Comparison of ENCODE assay signal across 23 cellular contexts in genomic region chr1:56866656-56867055, GRCh38. TPM values are rescaled to one million over a fixed set of nuclear protein-coding genes. Genes with fewer than 3 reads are reported as not detected.
DNase-seq lines count a peak whose midpoint lies in the region; ATAC-seq, FAIRE-seq and TF ChIP-seq lines count a peak whose summit lies in the region.
"Had no signal": no experiment of that assay in that cellular context is flagged by ENCODE, and none has a peak within 500 bp of the region (broad histone marks: within the 10 kb centered on the region; RNA-seq: fewer than 3 reads in every experiment).

No MANE protein-coding gene starts in this region.

- no peaks in the 10 kb centered on the region for H3K79me2 ChIP-seq in GM23338 (replicated peaks; ENCODE audit: insufficient read depth)
- H3K79me2 ChIP-seq in astrocyte (ENCODE audit: insufficient read depth, low read length), result no peaks in the 10 kb centered on the region

- no peaks in the 10 kb centered on the region for H3F3A ChIP-seq in GM23338 (replicated peaks; ENCODE audit: low read depth)

- FAIRE-seq in astrocyte (lab: Jason Lieb, UNC), result peak; percentile 91
- no peak for FAIRE-seq in D721Med (lab: Jason Lieb, UNC)

- POLR2A ChIA-PET in AG04449 (lab: Yijun Ruan, JAX), result no interaction called here
- POLR2A ChIA-PET in CD8-positive, alpha-beta memory T cell (lab: Charles Lee), result no interaction called here

- H3K4me1 ChIP-seq in GM23338 (ENCODE audit: insufficient read depth) (no peaks in the 10 kb centered on the region), astrocyte (ENCODE audit: insufficient read depth, low read length) (no peaks in the 10 kb centered on the region)
- H3K4me1 ChIP-seq in CD8-positive, alpha-beta memory T cell (ENCODE audit: insufficient read depth, low read length), result no peaks in the 10 kb centered on the region
- H3K4me1 ChIP-seq: esophagus muscularis mucosa, neural progenitor cell, upper lobe of left lung had no signal

- no peak for TF ChIP-seq CTCF in AG04449 (IDR thresholded peaks at IDR 0.05; ENCODE audit: insufficient read depth, low read length, missing control alignments)
- TF ChIP-seq CTCF in GM23338 (conservative IDR thresholded peaks at IDR 0.05; ENCODE audit: low read depth in 2 of 2), result no peak
- TF ChIP-seq CTCF in astrocyte (IDR thresholded peaks at IDR 0.05; ENCODE audit: insufficient read depth, low read depth, low read length), result no peak
- no peak for TF ChIP-seq CTCF in D721Med (IDR thresholded peaks at IDR 0.05; ENCODE audit: insufficient read depth, missing control alignments)

- H3K27me3 Mint-ChIP-seq in GM23338 (ENCODE audit: insufficient read depth, low read depth, poor library complexity) (peaks cover 2% of the 10 kb centered on the region), astrocyte (ENCODE audit: low read depth, unreplicated experiment) (peaks cover 2% of the 10 kb centered on the region)
- H3K27me3 Mint-ChIP-seq in CD8-positive, alpha-beta memory T cell, result peaks cover 6 to 15% of the 10 kb centered on the region in 2 donors

- H3K4me3 ChIP-seq in AG04449 (ENCODE audit: low read depth, low read length) (no peak overlapping the region), GM23338 (no peak overlapping the region), astrocyte (ENCODE audit: insufficient read depth, low read depth, low read length) (peak overlapping the region; percentile 7)
- no peak overlapping the region for H3K4me3 ChIP-seq in CD8-positive, alpha-beta memory T cell (ENCODE audit: low read length)
- H3K4me3 ChIP-seq: dorsolateral prefrontal cortex, esophagus muscularis mucosa, neural progenitor cell, upper lobe of left lung had no signal

- peak overlapping the region; percentile 64; the same call in 1 of the 2 replicates for H2AFZ ChIP-seq in GM23338
- peak overlapping the region; percentile 62 for H2AFZ ChIP-seq in astrocyte (ENCODE audit: low read depth, low read length)
- H2AFZ ChIP-seq: neural progenitor cell had no signal

- ATAC-seq in GM23338 (no peak), GM18498 (IDR thresholded peaks at IDR 0.05; ENCODE audit: unreplicated experiment) (no peak)
- ATAC-seq: activated T-cell treated with anti-CD3 and anti-CD28 coated beads, Interleukin-2, amount 50 U/mL, for 4 hours; stimulated activated naive CD8-positive, alpha-beta T cell treated with anti-CD3 and anti-CD28 coated beads, Interleukin-15, Interleukin-2, amounts not matched to agents 100 U/mL and 50 U/mL, for 24 hours had no signal

- H3K36me3 Mint-ChIP-seq in GM23338 (ENCODE audit: low read depth), result no peaks in the 10 kb centered on the region
- no peaks in the 10 kb centered on the region for H3K36me3 Mint-ChIP-seq in astrocyte (ENCODE audit: low read depth, unreplicated experiment)
- no peaks in the 10 kb centered on the region for H3K36me3 Mint-ChIP-seq in CD8-positive, alpha-beta memory T cell
- H3K36me3 Mint-ChIP-seq: activated CD4-positive, alpha-beta memory T cell treated with anti-CD3 and anti-CD28 coated beads for 36 hours; activated naive CD4-positive, alpha-beta T cell treated with anti-CD3 and anti-CD28 coated beads, Interleukin-2, amount 50 U/mL, for 24 hours; CD4-positive, alpha-beta memory T cell; neural progenitor cell had no signal

- H3K9me3 Mint-ChIP-seq in GM23338 (no peaks in the 10 kb centered on the region), astrocyte (ENCODE audit: unreplicated experiment) (no peaks in the 10 kb centered on the region)
- peaks cover 0 to 7% (median 0%) of the 10 kb centered on the region in 5 donors for H3K9me3 Mint-ChIP-seq in CD8-positive, alpha-beta memory T cell
- H3K9me3 Mint-ChIP-seq: activated CD4-positive, alpha-beta memory T cell treated with anti-CD3 and anti-CD28 coated beads for 36 hours; activated T-cell treated with anti-CD3 and anti-CD28 coated beads, Interleukin-2, amount 50 U/mL, for 4 hours; neural progenitor cell had no signal

- H3K4me3 Mint-ChIP-seq in GM23338 (no peak overlapping the region), astrocyte (ENCODE audit: unreplicated experiment) (no peak overlapping the region)
- H3K4me3 Mint-ChIP-seq in CD8-positive, alpha-beta memory T cell, result no peak overlapping the region
- H3K4me3 Mint-ChIP-seq: activated CD4-positive, alpha-beta memory T cell treated with anti-CD3 and anti-CD28 coated beads for 36 hours; activated naive CD4-positive, alpha-beta T cell treated with anti-CD3 and anti-CD28 coated beads, Interleukin-2, amount 50 U/mL, for 24 hours; activated T-cell treated with anti-CD3 and anti-CD28 coated beads, Interleukin-2, amount 50 U/mL, for 4 hours; CD4-positive, alpha-beta memory T cell; neural progenitor cell had no signal

- CTCF ChIA-PET in AG04449 (lab: Yijun Ruan, JAX), result interaction anchor here (1.8 kb wide), 1 partner anchor 36 kb away, joined by 12 read pairs; no protein-coding TSS in a partner anchor
- CTCF ChIA-PET in CD8-positive, alpha-beta memory T cell (lab: Charles Lee), result no interaction called here

- H3K9me2 ChIP-seq in GM23338 (ENCODE audit: insufficient read depth), result no peaks in the 10 kb centered on the region

- H3K36me3 ChIP-seq in GM23338 (ENCODE audit: insufficient read depth), result no peaks in the 10 kb centered on the region
- no peaks in the 10 kb centered on the region for H3K36me3 ChIP-seq in astrocyte (ENCODE audit: insufficient read depth, low read length)
- H3K36me3 ChIP-seq in CD8-positive, alpha-beta memory T cell (ENCODE audit: insufficient read depth, low read length), result no peaks in the 10 kb centered on the region
- H3K36me3 ChIP-seq: esophagus muscularis mucosa, neural progenitor cell, upper lobe of left lung had no signal

- H3K27me3 ChIP-seq in GM23338 (ENCODE audit: insufficient read depth) (no peaks in the 10 kb centered on the region), astrocyte (ENCODE audit: insufficient read depth, low read length) (no peaks in the 10 kb centered on the region)
- H3K27me3 ChIP-seq in CD8-positive, alpha-beta memory T cell (ENCODE audit: insufficient read depth, low read length, poor library complexity, severe bottlenecking), result no peaks in the 10 kb centered on the region
- H3K27me3 ChIP-seq: esophagus muscularis mucosa, neural progenitor cell, upper lobe of left lung had no signal

- H3K4me1 Mint-ChIP-seq in GM23338 (no peaks in the 10 kb centered on the region), astrocyte (ENCODE audit: low read depth, unreplicated experiment) (peaks cover 13% of the 10 kb centered on the region)
- H3K4me1 Mint-ChIP-seq in CD8-positive, alpha-beta memory T cell, result no peaks in the 10 kb centered on the region
- H3K4me1 Mint-ChIP-seq: activated naive CD4-positive, alpha-beta T cell treated with anti-CD3 and anti-CD28 coated beads, Interleukin-2, amount 50 U/mL, for 24 hours; CD4-positive, alpha-beta memory T cell; neural progenitor cell had no signal

- DNase-seq in AG04449 (ENCODE audit: low read depth, low spot score) (peak; percentile 81), GM23338 (ENCODE audit: low spot score) (no peak), astrocyte (ENCODE audit: low read depth) (peak; percentile 66), hepatic stellate cell (ENCODE audit: low spot score) (peak; percentile 22), D721Med (ENCODE audit: insufficient read length, low spot score) (no peak), NCI-H1694 treated with DMSO at 0.1 percent for 48 hours (lab: John Stamatoyannopoulos, UW) (no peak)
- DNase-seq in CD8-positive, alpha-beta memory T cell, result no peak
- DNase-seq: activated CD4-positive, alpha-beta memory T cell treated with anti-CD3 and anti-CD28 coated beads for 36 hours; activated T-cell treated with anti-CD3 and anti-CD28 coated beads, Interleukin-2, amount 50 U/mL, for 4 hours; CD4-positive, alpha-beta memory T cell; dorsolateral prefrontal cortex; hypothalamus; midbrain; NCI-H1048; NCI-H774; retina; stimulated activated naive CD8-positive, alpha-beta T cell treated with anti-CD3 and anti-CD28 coated beads, Interleukin-15, Interleukin-2, amounts not matched to agents 100 U/mL and 50 U/mL, for 24 hours; upper lobe of left lung had no signal

- H4K20me1 ChIP-seq in GM23338 (replicated peaks; ENCODE audit: insufficient read depth), result no peaks in the 10 kb centered on the region
- no peaks in the 10 kb centered on the region for H4K20me1 ChIP-seq in astrocyte (ENCODE audit: insufficient read depth, low read length)

- H3K4me2 ChIP-seq in GM23338 (no peak overlapping the region), astrocyte (ENCODE audit: low read length) (peak overlapping the region; percentile 56)
- H3K4me2 ChIP-seq: neural progenitor cell had no signal

- H3K27ac Mint-ChIP-seq in GM23338 (no peak overlapping the region), astrocyte (ENCODE audit: unreplicated experiment) (peak overlapping the region; percentile 77)
- no peak overlapping the region for H3K27ac Mint-ChIP-seq in CD8-positive, alpha-beta memory T cell
- H3K27ac Mint-ChIP-seq: activated CD4-positive, alpha-beta memory T cell treated with anti-CD3 and anti-CD28 coated beads for 36 hours; activated naive CD4-positive, alpha-beta T cell treated with anti-CD3 and anti-CD28 coated beads, Interleukin-2, amount 50 U/mL, for 24 hours; CD4-positive, alpha-beta memory T cell; neural progenitor cell had no signal

- H3K9ac ChIP-seq in astrocyte (ENCODE audit: low read length), result no peak overlapping the region
- H3K9ac ChIP-seq: neural progenitor cell had no signal

- H3K27ac ChIP-seq in GM23338 (ENCODE audit: low read depth) (no peak overlapping the region), astrocyte (ENCODE audit: low read depth, low read length) (peak overlapping the region; percentile 26)
- no peak overlapping the region for H3K27ac ChIP-seq in CD8-positive, alpha-beta memory T cell (ENCODE audit: low read depth, low read length)
- H3K27ac ChIP-seq: dorsolateral prefrontal cortex, esophagus muscularis mucosa, neural progenitor cell, upper lobe of left lung had no signal

- H3K9me3 ChIP-seq in astrocyte (ENCODE audit: insufficient read depth, low read depth, low read length), result no peaks in the 10 kb centered on the region
- H3K9me3 ChIP-seq in CD8-positive, alpha-beta memory T cell (ENCODE audit: low read length), result no peaks in the 10 kb centered on the region
- H3K9me3 ChIP-seq: esophagus muscularis mucosa, upper lobe of left lung had no signal

TF ChIP-seq in GM23338, 12 proteins besides CTCF, POLR2A, EP300 and RAD21 (continues in another document):
- TF ChIP-seq ZNF331 (CRISPR knock-in tag; IDR thresholded peaks at IDR 0.05; ENCODE audit: low read depth) (no peak), STAT1 (IDR thresholded peaks at IDR 0.05; ENCODE audit: unreplicated experiment) (no peak)

RNA-seq across cellular contexts. Expression of gene C8A, which starts 12.1 kb away (rescaled TPM):
- not detected in 2 replicates for total RNA-seq in GM23338 (2014; rRNA removed; shearing (Covaris generic))
- polyA plus RNA-seq in GM23338 (2016; fragmentation: Nextera tagmentation; extraction: Ambion mirVana), result not detected in 2 replicates
- total RNA-seq in astrocyte, result not detected in 2 replicates
- not detected for total RNA-seq in CD8-positive, alpha-beta memory T cell
- polyA plus RNA-seq in CD8-positive, alpha-beta memory T cell, result not detected
- total RNA-seq: A172; activated CD4-positive, alpha-beta memory T cell treated with anti-CD3 and anti-CD28 coated beads for 36 hours; activated T-cell treated with anti-CD3 and anti-CD28 coated beads, Interleukin-2, amount 50 U/mL, for 4 hours; CD4-positive, alpha-beta memory T cell; esophagus muscularis mucosa had no signal
- polyA plus RNA-seq: CD4-positive, alpha-beta memory T cell had no signal

RNA-seq across cellular contexts. Expression of gene FYB2, which starts 47.5 kb away (rescaled TPM):
- not detected in 2 replicates for total RNA-seq in GM23338 (2014; rRNA removed; shearing (Covaris generic))
- polyA plus RNA-seq in GM23338 (2016; fragmentation: Nextera tagmentation; extraction: Ambion mirVana), result 0.39 TPM in 1 of 2 replicates, not detected in the other
- 0.14 and 0.26 TPM in 2 replicates for total RNA-seq in astrocyte
- total RNA-seq in CD8-positive, alpha-beta memory T cell, result not detected
- not detected for polyA plus RNA-seq in CD8-positive, alpha-beta memory T cell
- total RNA-seq: activated CD4-positive, alpha-beta memory T cell treated with anti-CD3 and anti-CD28 coated beads for 36 hours; activated T-cell treated with anti-CD3 and anti-CD28 coated beads, Interleukin-2, amount 50 U/mL, for 4 hours; CD4-positive, alpha-beta memory T cell; esophagus muscularis mucosa had no signal
- polyA plus RNA-seq: CD4-positive, alpha-beta memory T cell had no signal

Comparison
In these comparisons a context has a peak if more than half of its experiments do, and no peak if none do; other contexts are left out.
1. DNase-seq: peak in AG04449 (single experiment), astrocyte (single experiment) and hepatic stellate cell (single experiment); none in GM23338 (single experiment), D721Med (single experiment), CD8-positive, alpha-beta memory T cell (0 of 5) and NCI-H1694 treated with DMSO at 0.1 percent for 48 hours (single experiment).